1 cellular context compared by ENCODE assay signal in genomic region chr14:58272589-58273372, GRCh38.
TF ChIP-seq lines count a peak whose summit lies in the region.

No MANE protein-coding gene starts in this region.

TF ChIP-seq in HepG2, 621 proteins besides CTCF, POLR2A, EP300 and RAD21 (continued from another document and continues in another):
- TF ChIP-seq, protein P1, sequence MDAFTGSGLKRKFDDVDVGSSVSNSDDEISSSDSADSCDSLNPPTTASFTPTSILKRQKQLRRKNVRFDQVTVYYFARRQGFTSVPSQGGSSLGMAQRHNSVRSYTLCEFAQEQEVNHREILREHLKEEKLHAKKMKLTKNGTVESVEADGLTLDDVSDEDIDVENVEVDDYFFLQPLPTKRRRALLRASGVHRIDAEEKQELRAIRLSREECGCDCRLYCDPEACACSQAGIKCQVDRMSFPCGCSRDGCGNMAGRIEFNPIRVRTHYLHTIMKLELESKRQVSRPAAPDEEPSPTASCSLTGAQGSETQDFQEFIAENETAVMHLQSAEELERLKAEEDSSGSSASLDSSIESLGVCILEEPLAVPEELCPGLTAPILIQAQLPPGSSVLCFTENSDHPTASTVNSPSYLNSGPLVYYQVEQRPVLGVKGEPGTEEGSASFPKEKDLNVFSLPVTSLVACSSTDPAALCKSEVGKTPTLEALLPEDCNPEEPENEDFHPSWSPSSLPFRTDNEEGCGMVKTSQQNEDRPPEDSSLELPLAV (CRISPR knock-in tag; conservative IDR thresholded peaks at IDR 0.05; ENCODE audit: low read depth), result no peak
- TF ChIP-seq MEIS2 (CRISPR knock-in tag; IDR thresholded peaks at IDR 0.05), result no peak
- TF ChIP-seq, protein P2, sequence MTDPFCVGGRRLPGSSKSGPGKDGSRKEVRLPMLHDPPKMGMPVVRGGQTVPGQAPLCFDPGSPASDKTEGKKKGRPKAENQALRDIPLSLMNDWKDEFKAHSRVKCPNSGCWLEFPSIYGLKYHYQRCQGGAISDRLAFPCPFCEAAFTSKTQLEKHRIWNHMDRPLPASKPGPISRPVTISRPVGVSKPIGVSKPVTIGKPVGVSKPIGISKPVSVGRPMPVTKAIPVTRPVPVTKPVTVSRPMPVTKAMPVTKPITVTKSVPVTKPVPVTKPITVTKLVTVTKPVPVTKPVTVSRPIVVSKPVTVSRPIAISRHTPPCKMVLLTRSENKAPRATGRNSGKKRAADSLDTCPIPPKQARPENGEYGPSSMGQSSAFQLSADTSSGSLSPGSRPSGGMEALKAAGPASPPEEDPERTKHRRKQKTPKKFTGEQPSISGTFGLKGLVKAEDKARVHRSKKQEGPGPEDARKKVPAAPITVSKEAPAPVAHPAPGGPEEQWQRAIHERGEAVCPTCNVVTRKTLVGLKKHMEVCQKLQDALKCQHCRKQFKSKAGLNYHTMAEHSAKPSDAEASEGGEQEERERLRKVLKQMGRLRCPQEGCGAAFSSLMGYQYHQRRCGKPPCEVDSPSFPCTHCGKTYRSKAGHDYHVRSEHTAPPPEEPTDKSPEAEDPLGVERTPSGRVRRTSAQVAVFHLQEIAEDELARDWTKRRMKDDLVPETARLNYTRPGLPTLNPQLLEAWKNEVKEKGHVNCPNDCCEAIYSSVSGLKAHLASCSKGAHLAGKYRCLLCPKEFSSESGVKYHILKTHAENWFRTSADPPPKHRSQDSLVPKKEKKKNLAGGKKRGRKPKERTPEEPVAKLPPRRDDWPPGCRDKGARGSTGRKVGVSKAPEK (CRISPR knock-in tag; IDR thresholded peaks at IDR 0.05; ENCODE audit: borderline replicate concordance), result no peak
- TF ChIP-seq, protein P3, sequence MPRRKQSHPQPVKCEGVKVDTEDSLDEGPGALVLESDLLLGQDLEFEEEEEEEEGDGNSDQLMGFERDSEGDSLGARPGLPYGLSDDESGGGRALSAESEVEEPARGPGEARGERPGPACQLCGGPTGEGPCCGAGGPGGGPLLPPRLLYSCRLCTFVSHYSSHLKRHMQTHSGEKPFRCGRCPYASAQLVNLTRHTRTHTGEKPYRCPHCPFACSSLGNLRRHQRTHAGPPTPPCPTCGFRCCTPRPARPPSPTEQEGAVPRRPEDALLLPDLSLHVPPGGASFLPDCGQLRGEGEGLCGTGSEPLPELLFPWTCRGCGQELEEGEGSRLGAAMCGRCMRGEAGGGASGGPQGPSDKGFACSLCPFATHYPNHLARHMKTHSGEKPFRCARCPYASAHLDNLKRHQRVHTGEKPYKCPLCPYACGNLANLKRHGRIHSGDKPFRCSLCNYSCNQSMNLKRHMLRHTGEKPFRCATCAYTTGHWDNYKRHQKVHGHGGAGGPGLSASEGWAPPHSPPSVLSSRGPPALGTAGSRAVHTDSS (CRISPR knock-in tag; conservative IDR thresholded peaks at IDR 0.05), result no peak
- no peak for TF ChIP-seq ZNF775 (CRISPR knock-in tag; IDR thresholded peaks at IDR 0.05; ENCODE audit: borderline replicate concordance)
- no peak for TF ChIP-seq PRPF4 (IDR thresholded peaks at IDR 0.05; ENCODE audit: low read depth, low read length, poor library complexity, severe bottlenecking)
- no peak for TF ChIP-seq ZNF280D (CRISPR knock-in tag; IDR thresholded peaks at IDR 0.05)
- no peak for TF ChIP-seq KDM5B (CRISPR knock-in tag; IDR thresholded peaks at IDR 0.05; ENCODE audit: borderline replicate concordance)
- TF ChIP-seq SIX1 (CRISPR knock-in tag; IDR thresholded peaks at IDR 0.05; ENCODE audit: borderline replicate concordance), result peak; percentile 73; the same call in 1 of the 2 replicates
- TF ChIP-seq RFX3 (CRISPR knock-in tag; IDR thresholded peaks at IDR 0.05), result no peak
- TF ChIP-seq, protein P4, sequence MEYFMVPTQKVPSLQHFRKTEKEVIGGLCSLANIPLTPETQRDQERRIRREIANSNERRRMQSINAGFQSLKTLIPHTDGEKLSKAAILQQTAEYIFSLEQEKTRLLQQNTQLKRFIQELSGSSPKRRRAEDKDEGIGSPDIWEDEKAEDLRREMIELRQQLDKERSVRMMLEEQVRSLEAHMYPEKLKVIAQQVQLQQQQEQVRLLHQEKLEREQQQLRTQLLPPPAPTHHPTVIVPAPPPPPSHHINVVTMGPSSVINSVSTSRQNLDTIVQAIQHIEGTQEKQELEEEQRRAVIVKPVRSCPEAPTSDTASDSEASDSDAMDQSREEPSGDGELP (IDR thresholded peaks at IDR 0.05; ENCODE audit: borderline replicate concordance, low read depth), result no peak
- TF ChIP-seq, protein P5, sequence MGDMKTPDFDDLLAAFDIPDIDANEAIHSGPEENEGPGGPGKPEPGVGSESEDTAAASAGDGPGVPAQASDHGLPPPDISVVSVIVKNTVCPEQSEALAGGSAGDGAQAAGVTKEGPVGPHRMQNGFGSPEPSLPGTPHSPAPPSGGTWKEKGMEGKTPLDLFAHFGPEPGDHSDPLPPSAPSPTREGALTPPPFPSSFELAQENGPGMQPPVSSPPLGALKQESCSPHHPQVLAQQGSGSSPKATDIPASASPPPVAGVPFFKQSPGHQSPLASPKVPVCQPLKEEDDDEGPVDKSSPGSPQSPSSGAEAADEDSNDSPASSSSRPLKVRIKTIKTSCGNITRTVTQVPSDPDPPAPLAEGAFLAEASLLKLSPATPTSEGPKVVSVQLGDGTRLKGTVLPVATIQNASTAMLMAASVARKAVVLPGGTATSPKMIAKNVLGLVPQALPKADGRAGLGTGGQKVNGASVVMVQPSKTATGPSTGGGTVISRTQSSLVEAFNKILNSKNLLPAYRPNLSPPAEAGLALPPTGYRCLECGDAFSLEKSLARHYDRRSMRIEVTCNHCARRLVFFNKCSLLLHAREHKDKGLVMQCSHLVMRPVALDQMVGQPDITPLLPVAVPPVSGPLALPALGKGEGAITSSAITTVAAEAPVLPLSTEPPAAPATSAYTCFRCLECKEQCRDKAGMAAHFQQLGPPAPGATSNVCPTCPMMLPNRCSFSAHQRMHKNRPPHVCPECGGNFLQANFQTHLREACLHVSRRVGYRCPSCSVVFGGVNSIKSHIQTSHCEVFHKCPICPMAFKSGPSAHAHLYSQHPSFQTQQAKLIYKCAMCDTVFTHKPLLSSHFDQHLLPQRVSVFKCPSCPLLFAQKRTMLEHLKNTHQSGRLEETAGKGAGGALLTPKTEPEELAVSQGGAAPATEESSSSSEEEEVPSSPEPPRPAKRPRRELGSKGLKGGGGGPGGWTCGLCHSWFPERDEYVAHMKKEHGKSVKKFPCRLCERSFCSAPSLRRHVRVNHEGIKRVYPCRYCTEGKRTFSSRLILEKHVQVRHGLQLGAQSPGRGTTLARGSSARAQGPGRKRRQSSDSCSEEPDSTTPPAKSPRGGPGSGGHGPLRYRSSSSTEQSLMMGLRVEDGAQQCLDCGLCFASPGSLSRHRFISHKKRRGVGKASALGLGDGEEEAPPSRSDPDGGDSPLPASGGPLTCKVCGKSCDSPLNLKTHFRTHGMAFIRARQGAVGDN (CRISPR knock-in tag; IDR thresholded peaks at IDR 0.05), result no peak
- TF ChIP-seq, protein P6, sequence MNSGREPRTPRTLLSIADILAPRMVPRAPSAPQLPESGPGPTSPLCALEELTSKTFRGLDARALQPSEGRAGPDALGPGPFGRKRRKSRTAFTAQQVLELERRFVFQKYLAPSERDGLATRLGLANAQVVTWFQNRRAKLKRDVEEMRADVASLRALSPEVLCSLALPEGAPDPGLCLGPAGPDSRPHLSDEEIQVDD (CRISPR knock-in tag; IDR thresholded peaks at IDR 0.05; ENCODE audit: borderline replicate concordance), result no peak
- no peak for TF ChIP-seq NFKB2 (CRISPR knock-in tag; IDR thresholded peaks at IDR 0.05; ENCODE audit: borderline replicate concordance)
- no peak for TF ChIP-seq MTA3 (CRISPR knock-in tag; IDR thresholded peaks at IDR 0.05)
- TF ChIP-seq TRIM22 (IDR thresholded peaks at IDR 0.05), result no peak
- TF ChIP-seq CC2D1A (CRISPR knock-in tag; IDR thresholded peaks at IDR 0.05), result no peak
- no peak for TF ChIP-seq BRF2 (CRISPR knock-in tag; IDR thresholded peaks at IDR 0.05)
- no peak for TF ChIP-seq ZNF597 (CRISPR knock-in tag; IDR thresholded peaks at IDR 0.05)
- TF ChIP-seq ZNF280B (CRISPR knock-in tag; IDR thresholded peaks at IDR 0.05; ENCODE audit: borderline replicate concordance), result no peak
- TF ChIP-seq MED1 (CRISPR knock-in tag; IDR thresholded peaks at IDR 0.05), result peak; percentile 84
- TF ChIP-seq NR2F6 (IDR thresholded peaks at IDR 0.05), result peak; percentile 60
- peak; percentile 71 for TF ChIP-seq NR2F6 (CRISPR knock-in tag; IDR thresholded peaks at IDR 0.05)
- TF ChIP-seq NR3C1 (CRISPR knock-in tag; IDR thresholded peaks at IDR 0.05), result no peak
- TF ChIP-seq KMT2A (CRISPR knock-in tag; IDR thresholded peaks at IDR 0.05), result peak; percentile 33; the same call in 1 of the 2 replicates
- TF ChIP-seq ZNF550 (CRISPR knock-in tag; IDR thresholded peaks at IDR 0.05; ENCODE audit: borderline replicate concordance), result no peak
- no peak for TF ChIP-seq ZNF430 (CRISPR knock-in tag; IDR thresholded peaks at IDR 0.05)
- TF ChIP-seq ATM (IDR thresholded peaks at IDR 0.05; ENCODE audit: borderline replicate concordance), result no peak
- TF ChIP-seq ZNF251 (CRISPR knock-in tag; IDR thresholded peaks at IDR 0.05), result no peak
- TF ChIP-seq MED8 (CRISPR knock-in tag; IDR thresholded peaks at IDR 0.05; ENCODE audit: insufficient replicate concordance), result no peak
- TF ChIP-seq ZNF619 (CRISPR knock-in tag; IDR thresholded peaks at IDR 0.05), result no peak
- peak; percentile 43; the same call in 1 of the 2 replicates for TF ChIP-seq DMAP1 (CRISPR knock-in tag; IDR thresholded peaks at IDR 0.05)
- TF ChIP-seq, protein P7, sequence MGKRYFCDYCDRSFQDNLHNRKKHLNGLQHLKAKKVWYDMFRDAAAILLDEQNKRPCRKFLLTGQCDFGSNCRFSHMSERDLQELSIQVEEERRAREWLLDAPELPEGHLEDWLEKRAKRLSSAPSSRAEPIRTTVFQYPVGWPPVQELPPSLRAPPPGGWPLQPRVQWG (CRISPR knock-in tag; IDR thresholded peaks at IDR 0.05; ENCODE audit: borderline replicate concordance, low read depth), result no peak
- TF ChIP-seq ZKSCAN8 (CRISPR knock-in tag; IDR thresholded peaks at IDR 0.05; ENCODE audit: borderline replicate concordance), result no peak
- TF ChIP-seq HIVEP1 (CRISPR knock-in tag; IDR thresholded peaks at IDR 0.05), result no peak
- TF ChIP-seq, protein P8, sequence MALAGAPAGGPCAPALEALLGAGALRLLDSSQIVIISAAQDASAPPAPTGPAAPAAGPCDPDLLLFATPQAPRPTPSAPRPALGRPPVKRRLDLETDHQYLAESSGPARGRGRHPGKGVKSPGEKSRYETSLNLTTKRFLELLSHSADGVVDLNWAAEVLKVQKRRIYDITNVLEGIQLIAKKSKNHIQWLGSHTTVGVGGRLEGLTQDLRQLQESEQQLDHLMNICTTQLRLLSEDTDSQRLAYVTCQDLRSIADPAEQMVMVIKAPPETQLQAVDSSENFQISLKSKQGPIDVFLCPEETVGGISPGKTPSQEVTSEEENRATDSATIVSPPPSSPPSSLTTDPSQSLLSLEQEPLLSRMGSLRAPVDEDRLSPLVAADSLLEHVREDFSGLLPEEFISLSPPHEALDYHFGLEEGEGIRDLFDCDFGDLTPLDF (CRISPR knock-in tag; IDR thresholded peaks at IDR 0.05), result no peak
- TF ChIP-seq NFIB (CRISPR knock-in tag; IDR thresholded peaks at IDR 0.05; ENCODE audit: borderline replicate concordance), result no peak
